1 cellular context compared by ENCODE assay signal in the genomic region with DNA sequence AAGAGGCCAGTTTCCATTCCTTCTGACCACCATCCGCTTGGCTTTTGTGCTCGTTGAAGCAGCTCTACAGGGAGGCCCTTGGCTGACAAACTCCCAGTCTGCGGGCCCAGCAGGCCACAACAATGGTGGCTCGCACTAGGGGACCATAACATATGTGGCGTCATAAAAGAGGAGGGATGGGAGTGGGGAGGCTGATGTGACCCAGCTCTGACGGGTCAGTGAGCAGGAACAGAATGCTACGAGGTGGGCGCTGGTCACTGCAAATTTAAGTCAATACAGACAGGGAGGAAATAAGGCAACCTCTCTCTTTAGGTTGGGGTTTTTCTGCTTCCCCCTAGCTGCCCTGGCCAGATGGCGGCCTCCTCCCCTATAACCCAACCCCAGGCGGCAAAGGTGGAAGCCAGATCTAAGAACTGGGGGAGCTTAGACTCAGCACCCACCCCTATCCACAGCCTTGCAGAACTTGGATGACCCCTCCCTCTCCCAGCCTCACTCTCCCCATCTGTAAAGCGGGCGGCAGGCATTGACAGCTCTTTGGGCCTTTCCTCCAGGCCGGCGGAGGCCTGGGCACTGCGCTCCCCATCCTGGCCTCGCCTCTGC.
TF ChIP-seq lines count a peak whose summit lies in the region.

No MANE protein-coding gene starts in this region.

TF ChIP-seq in GM23338, 12 proteins besides CTCF, POLR2A, EP300 and RAD21 (continued from another document):
- TF ChIP-seq, protein P1, sequence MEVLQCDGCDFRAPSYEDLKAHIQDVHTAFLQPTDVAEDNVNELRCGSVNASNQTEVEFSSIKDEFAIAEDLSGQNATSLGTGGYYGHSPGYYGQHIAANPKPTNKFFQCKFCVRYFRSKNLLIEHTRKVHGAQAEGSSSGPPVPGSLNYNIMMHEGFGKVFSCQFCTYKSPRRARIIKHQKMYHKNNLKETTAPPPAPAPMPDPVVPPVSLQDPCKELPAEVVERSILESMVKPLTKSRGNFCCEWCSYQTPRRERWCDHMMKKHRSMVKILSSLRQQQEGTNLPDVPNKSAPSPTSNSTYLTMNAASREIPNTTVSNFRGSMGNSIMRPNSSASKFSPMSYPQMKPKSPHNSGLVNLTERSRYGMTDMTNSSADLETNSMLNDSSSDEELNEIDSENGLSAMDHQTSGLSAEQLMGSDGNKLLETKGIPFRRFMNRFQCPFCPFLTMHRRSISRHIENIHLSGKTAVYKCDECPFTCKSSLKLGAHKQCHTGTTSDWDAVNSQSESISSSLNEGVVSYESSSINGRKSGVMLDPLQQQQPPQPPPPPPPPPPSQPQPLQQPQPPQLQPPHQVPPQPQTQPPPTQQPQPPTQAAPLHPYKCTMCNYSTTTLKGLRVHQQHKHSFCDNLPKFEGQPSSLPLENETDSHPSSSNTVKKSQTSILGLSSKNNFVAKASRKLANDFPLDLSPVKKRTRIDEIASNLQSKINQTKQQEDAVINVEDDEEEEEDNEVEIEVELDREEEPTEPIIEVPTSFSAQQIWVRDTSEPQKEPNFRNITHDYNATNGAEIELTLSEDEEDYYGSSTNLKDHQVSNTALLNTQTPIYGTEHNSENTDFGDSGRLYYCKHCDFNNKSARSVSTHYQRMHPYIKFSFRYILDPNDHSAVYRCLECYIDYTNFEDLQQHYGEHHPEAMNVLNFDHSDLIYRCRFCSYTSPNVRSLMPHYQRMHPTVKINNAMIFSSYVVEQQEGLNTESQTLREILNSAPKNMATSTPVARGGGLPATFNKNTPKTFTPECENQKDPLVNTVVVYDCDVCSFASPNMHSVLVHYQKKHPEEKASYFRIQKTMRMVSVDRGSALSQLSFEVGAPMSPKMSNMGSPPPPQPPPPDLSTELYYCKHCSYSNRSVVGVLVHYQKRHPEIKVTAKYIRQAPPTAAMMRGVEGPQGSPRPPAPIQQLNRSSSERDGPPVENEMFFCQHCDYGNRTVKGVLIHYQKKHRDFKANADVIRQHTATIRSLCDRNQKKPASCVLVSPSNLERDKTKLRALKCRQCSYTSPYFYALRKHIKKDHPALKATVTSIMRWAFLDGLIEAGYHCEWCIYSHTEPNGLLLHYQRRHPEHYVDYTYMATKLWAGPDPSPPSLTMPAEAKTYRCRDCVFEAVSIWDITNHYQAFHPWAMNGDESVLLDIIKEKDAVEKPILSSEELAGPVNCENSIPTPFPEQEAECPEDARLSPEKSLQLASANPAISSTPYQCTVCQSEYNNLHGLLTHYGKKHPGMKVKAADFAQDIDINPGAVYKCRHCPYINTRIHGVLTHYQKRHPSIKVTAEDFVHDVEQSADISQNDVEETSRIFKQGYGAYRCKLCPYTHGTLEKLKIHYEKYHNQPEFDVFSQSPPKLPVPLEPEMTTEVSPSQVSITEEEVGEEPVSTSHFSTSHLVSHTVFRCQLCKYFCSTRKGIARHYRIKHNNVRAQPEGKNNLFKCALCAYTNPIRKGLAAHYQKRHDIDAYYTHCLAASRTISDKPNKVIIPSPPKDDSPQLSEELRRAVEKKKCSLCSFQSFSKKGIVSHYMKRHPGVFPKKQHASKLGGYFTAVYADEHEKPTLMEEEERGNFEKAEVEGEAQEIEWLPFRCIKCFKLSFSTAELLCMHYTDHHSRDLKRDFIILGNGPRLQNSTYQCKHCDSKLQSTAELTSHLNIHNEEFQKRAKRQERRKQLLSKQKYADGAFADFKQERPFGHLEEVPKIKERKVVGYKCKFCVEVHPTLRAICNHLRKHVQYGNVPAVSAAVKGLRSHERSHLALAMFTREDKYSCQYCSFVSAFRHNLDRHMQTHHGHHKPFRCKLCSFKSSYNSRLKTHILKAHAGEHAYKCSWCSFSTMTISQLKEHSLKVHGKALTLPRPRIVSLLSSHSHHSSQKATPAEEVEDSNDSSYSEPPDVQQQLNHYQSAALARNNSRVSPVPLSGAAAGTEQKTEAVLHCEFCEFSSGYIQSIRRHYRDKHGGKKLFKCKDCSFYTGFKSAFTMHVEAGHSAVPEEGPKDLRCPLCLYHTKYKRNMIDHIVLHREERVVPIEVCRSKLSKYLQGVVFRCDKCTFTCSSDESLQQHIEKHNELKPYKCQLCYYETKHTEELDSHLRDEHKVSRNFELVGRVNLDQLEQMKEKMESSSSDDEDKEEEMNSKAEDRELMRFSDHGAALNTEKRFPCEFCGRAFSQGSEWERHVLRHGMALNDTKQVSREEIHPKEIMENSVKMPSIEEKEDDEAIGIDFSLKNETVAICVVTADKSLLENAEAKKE (CRISPR knock-in tag; IDR thresholded peaks at IDR 0.05) = peak; percentile 38; the same call in 1 of the 2 replicates
- TF ChIP-seq, protein P2, sequence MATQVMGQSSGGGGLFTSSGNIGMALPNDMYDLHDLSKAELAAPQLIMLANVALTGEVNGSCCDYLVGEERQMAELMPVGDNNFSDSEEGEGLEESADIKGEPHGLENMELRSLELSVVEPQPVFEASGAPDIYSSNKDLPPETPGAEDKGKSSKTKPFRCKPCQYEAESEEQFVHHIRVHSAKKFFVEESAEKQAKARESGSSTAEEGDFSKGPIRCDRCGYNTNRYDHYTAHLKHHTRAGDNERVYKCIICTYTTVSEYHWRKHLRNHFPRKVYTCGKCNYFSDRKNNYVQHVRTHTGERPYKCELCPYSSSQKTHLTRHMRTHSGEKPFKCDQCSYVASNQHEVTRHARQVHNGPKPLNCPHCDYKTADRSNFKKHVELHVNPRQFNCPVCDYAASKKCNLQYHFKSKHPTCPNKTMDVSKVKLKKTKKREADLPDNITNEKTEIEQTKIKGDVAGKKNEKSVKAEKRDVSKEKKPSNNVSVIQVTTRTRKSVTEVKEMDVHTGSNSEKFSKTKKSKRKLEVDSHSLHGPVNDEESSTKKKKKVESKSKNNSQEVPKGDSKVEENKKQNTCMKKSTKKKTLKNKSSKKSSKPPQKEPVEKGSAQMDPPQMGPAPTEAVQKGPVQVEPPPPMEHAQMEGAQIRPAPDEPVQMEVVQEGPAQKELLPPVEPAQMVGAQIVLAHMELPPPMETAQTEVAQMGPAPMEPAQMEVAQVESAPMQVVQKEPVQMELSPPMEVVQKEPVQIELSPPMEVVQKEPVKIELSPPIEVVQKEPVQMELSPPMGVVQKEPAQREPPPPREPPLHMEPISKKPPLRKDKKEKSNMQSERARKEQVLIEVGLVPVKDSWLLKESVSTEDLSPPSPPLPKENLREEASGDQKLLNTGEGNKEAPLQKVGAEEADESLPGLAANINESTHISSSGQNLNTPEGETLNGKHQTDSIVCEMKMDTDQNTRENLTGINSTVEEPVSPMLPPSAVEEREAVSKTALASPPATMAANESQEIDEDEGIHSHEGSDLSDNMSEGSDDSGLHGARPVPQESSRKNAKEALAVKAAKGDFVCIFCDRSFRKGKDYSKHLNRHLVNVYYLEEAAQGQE (IDR thresholded peaks at IDR 0.05; ENCODE audit: unreplicated experiment) = no peak
